1 cellular context compared by ENCODE assay signal in genomic region chr1:198553017-198553416, GRCh38.
TF ChIP-seq lines count a peak whose summit lies in the region.

No MANE protein-coding gene starts in this region.

TF ChIP-seq in GM23338, 12 proteins besides CTCF, POLR2A, EP300 and RAD21 (continued from another document):
- TF ChIP-seq ZNF462 (CRISPR knock-in tag; IDR thresholded peaks at IDR 0.05) = no peak
- no peak for TF ChIP-seq STAT1 (IDR thresholded peaks at IDR 0.05; ENCODE audit: unreplicated experiment)
- no peak for TF ChIP-seq ETS1 (IDR thresholded peaks at IDR 0.05)
- TF ChIP-seq CREB1 (CRISPR knock-in tag; IDR thresholded peaks at IDR 0.05; ENCODE audit: low read depth) = no peak
- no peak for TF ChIP-seq POLR2AphosphoS5 (IDR thresholded peaks at IDR 0.05; ENCODE audit: low read depth)
